ENCODE assay signal across 11 cellular contexts in genomic region chr7:7732566-7733290, GRCh38. TPM values are rescaled to one million over a fixed set of nuclear protein-coding genes. Genes with fewer than 3 reads are reported as not detected.
DNase-seq lines count a peak whose midpoint lies in the region; ATAC-seq and TF ChIP-seq lines count a peak whose summit lies in the region.
"Had no signal": no experiment of that assay in that cellular context is flagged by ENCODE, and none has a peak within 500 bp of the region (broad histone marks: within the 10 kb centered on the region; RNA-seq: fewer than 3 reads in every experiment).

No MANE protein-coding gene starts in this region.

- H3K4me2 ChIP-seq in KMS-11 = peak overlapping the region; percentile 71

- peak; percentile 28 for DNase-seq in COLO829 (ENCODE audit: low spot score)
- peak; percentile 4 for DNase-seq in dermis blood vessel endothelial cell
- no peak for DNase-seq in psoas muscle
- no peak for DNase-seq in DMS153 (lab: John Stamatoyannopoulos, UW)
- no peak for DNase-seq in iPS-NIHi7 (ENCODE audit: extremely low spot score)
- no peak for DNase-seq in anterior cingulate cortex (lab: John Stamatoyannopoulos, UW)
- DNase-seq: COR-L47, NCI-H187 treated with DMSO at 0.1 percent for 48 hours, OCI-M1 had no signal

- H2AFZ ChIP-seq in KMS-11 (ENCODE audit: low read depth) = no peak overlapping the region

- H3K27ac ChIP-seq in KMS-11 (peak overlapping the region; percentile 41), psoas muscle (peak overlapping the region; percentile 46)

- no peaks in the 10 kb centered on the region for H3K27me3 ChIP-seq in KMS-11 (ENCODE audit: insufficient read depth, low read depth)
- H3K27me3 ChIP-seq in psoas muscle (ENCODE audit: insufficient read depth in 3 of 3, low read length in 2 of 3) = no peaks in the 10 kb centered on the region

- intact Hi-C loops in psoas muscle (cut with DNase I) = no loop called here

- no peaks in the 10 kb centered on the region for H3K9me3 ChIP-seq in psoas muscle

- peaks cover 76% of the 10 kb centered on the region for H3K4me1 ChIP-seq in KMS-11 (ENCODE audit: low read depth, poor library complexity, severe bottlenecking)
- peaks cover 10% of the 10 kb centered on the region for H3K4me1 ChIP-seq in psoas muscle

- H3K4me3 ChIP-seq in KMS-11 (IDR thresholded peaks at IDR 0.05; ENCODE audit: insufficient read depth, low read depth, low read length) = no peak overlapping the region
- H3K4me3 ChIP-seq in psoas muscle = no peak overlapping the region

- ATAC-seq in psoas muscle (no peak), HG02642 (IDR thresholded peaks at IDR 0.05; ENCODE audit: poor library complexity, unreplicated experiment) (no peak)

- TF ChIP-seq CTCF in KMS-11 (conservative IDR thresholded peaks at IDR 0.05; ENCODE audit: low read depth, low read length) (no peak), psoas muscle (IDR thresholded peaks at IDR 0.05) (no peak)

- H4K20me1 ChIP-seq in KMS-11 (ENCODE audit: insufficient read depth) = no peaks in the 10 kb centered on the region

- 44 to 56% (median 45%) methylated on average over 4 of the region's 4 CpGs for WGBS in psoas muscle, 3 donors

- no peak overlapping the region for H3K9ac ChIP-seq in KMS-11

- no peaks in the 10 kb centered on the region for H3K36me3 ChIP-seq in KMS-11 (ENCODE audit: insufficient read depth)
- no peaks in the 10 kb centered on the region for H3K36me3 ChIP-seq in psoas muscle (ENCODE audit: insufficient read depth in 1 of 2, low read depth in 1 of 2)

- no peaks in the 10 kb centered on the region for H3K79me2 ChIP-seq in KMS-11 (ENCODE audit: insufficient read depth, low read depth)

RNA-seq across cellular contexts. Expression of gene RPA3, which starts 14.3 kb away (rescaled TPM):
- total RNA-seq in dermis blood vessel endothelial cell (18.9 and 25.5 TPM in 2 replicates), psoas muscle (10 to 100 TPM; 13.1 to 18.9 (median 14.5) TPM)
- polyA plus RNA-seq in psoas muscle = 10 to 100 TPM; 10.8 to 24.8 (median 13.3) TPM

Comparison
In these comparisons a context has a peak if more than half of its experiments do, and no peak if none do; other contexts are left out.
1. DNase-seq: peak in COLO829 (single experiment) and dermis blood vessel endothelial cell (single experiment); none in psoas muscle (0 of 2), DMS153 (single experiment), iPS-NIHi7 (single experiment) and anterior cingulate cortex (0 of 58).